Comparison of ENCODE assay signal across 16 cellular contexts in the genomic region with DNA sequence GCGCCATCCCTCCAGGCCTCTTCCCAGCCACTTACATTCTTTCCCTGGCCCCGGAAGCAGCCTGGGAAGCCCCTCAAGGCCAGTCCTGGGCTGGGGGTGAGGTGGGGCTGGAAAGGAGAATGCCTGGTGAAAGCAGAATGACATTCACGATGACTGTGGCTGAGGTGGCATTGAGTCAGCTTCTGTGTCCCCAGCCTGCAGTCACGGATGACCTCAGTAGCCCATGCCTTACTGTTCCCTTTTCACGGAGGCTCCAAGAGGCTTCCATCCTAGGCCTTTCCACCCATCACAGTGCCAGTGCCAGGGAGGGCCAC.
"Had no signal": no experiment of that assay in that cellular context is flagged by ENCODE, and none has a peak within 500 bp of the region (broad histone marks: within the 10 kb centered on the region; RNA-seq: fewer than 3 reads in every experiment).

No MANE protein-coding gene starts in this region.

- H3K27ac Mint-ChIP-seq: activated CD8-positive, alpha-beta T cell treated with anti-CD3 and anti-CD28 coated beads for 36 hours had no signal

- H3K9me3 ChIP-seq: ascending aorta, mucosa of descending colon, psoas muscle, sigmoid colon, thyroid gland had no signal

- DNase-seq: activated CD8-positive, alpha-beta memory T cell treated with anti-CD3 and anti-CD28 coated beads, Interleukin-2, amount 50 U/mL, for 4 hours; activated CD8-positive, alpha-beta T cell treated with anti-CD3 and anti-CD28 coated beads for 36 hours; activated naive CD4-positive, alpha-beta T cell; dorsolateral prefrontal cortex; hippocampal formation; mucosa of descending colon; naive thymus-derived CD8-positive, alpha-beta T cell; occipital lobe; psoas muscle; sigmoid colon; stimulated activated CD4-positive, alpha-beta T cell treated with anti-CD3 and anti-CD28 coated beads, Interleukin-4, amount 100 ng/mL, for 1 hour; stimulated activated CD8-positive, alpha-beta memory T cell treated with anti-CD3 and anti-CD28 coated beads, Interleukin-4, amount 100 ng/mL, for 48 hours; T-helper 9 cell; thyroid gland had no signal

- H3K36me3 ChIP-seq: ascending aorta, sigmoid colon, thyroid gland had no signal

- ATAC-seq: activated CD8-positive, alpha-beta T cell treated with anti-CD3 and anti-CD28 coated beads for 36 hours; left lobe of liver; mucosa of descending colon; naive thymus-derived CD8-positive, alpha-beta T cell; psoas muscle had no signal

- H3K4me3 Mint-ChIP-seq: activated CD8-positive, alpha-beta T cell treated with anti-CD3 and anti-CD28 coated beads for 36 hours had no signal

- H3K9me3 Mint-ChIP-seq: activated CD8-positive, alpha-beta T cell treated with anti-CD3 and anti-CD28 coated beads for 36 hours; naive thymus-derived CD8-positive, alpha-beta T cell had no signal

- H3K27ac ChIP-seq: ascending aorta, dorsolateral prefrontal cortex, psoas muscle, sigmoid colon, thyroid gland had no signal

- H3K4me3 ChIP-seq: ascending aorta, dorsolateral prefrontal cortex, mucosa of descending colon, psoas muscle, sigmoid colon, thyroid gland had no signal
